8 cellular contexts compared by ENCODE assay signal in the genomic region with DNA sequence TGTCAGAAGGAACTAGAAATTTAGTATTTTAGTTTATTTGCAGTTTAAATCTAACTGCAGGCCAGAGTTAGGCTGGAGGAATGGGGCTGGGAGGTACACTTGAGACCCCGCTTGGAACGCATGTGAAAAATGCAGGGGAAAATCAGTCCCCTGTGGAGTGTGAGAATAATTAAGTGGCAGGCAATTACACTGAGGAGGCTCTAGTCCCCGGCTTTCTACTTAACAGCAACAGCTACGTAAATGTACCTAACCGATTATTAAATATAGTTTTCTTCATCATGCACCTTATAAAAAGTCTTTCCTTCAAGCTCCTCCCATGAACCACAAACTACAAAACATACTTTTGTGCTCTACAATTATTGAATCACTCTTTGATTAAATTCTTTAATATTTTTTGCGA. TPM values are rescaled to one million over a fixed set of nuclear protein-coding genes. Genes with fewer than 3 reads are reported as not detected.
A peak's percentile ranks its signal among the peaks of the same experiment; 100 is the strongest.
DNase-seq lines count a peak whose midpoint lies in the region; ATAC-seq, FAIRE-seq and TF ChIP-seq lines count a peak whose summit lies in the region.

No MANE protein-coding gene starts in this region.

- H3K4me3 ChIP-seq in A549 (peak overlapping the region; percentile 73), GM23338 (peak overlapping the region; percentile 78), fibroblast of the aortic adventitia (ENCODE audit: low read depth, low read length) (peak overlapping the region; percentile 95), pancreas (peak overlapping the region; percentile 57 to 79 (median 68))

- peaks cover 55% of the 10 kb centered on the region for H3K79me2 ChIP-seq in GM23338 (replicated peaks; ENCODE audit: insufficient read depth)

- peak overlapping the region; percentile 99 for H3K27ac Mint-ChIP-seq in GM23338
- H3K27ac Mint-ChIP-seq in T-helper 17 cell, result peak overlapping the region; percentile 97

- peak overlapping the region; percentile 83 to 89 for H3K27ac ChIP-seq in A549
- peak overlapping the region; percentile 97 for H3K27ac ChIP-seq in GM23338 (ENCODE audit: low read depth)
- peak overlapping the region; percentile 92 to 97 (median 94) for H3K27ac ChIP-seq in pancreas

- peak overlapping the region; percentile 82 for H3K4me2 ChIP-seq in A549
- peak overlapping the region; percentile 70 for H3K4me2 ChIP-seq in GM23338

- ATAC-seq in A549, result peak in 1 of 2 experiments; percentile 25; a peak in 1 of 6 replicates
- ATAC-seq in GM23338, result peak; percentile 57
- ATAC-seq in T-helper 17 cell, result peak; percentile 39
- peak; percentile 18 to 50 (median 36) for ATAC-seq in pancreas
- no peak for ATAC-seq in HG03025 (IDR thresholded peaks at IDR 0.05; ENCODE audit: low FRiP score, unreplicated experiment)
- ATAC-seq in HG03108 (IDR thresholded peaks at IDR 0.05; ENCODE audit: unreplicated experiment), result no peak

- H3K36me3 ChIP-seq in GM23338 (ENCODE audit: insufficient read depth), result peaks cover 16% of the 10 kb centered on the region
- H3K36me3 ChIP-seq in pancreas, result no peaks in the 10 kb centered on the region

- 41% methylated on average over 6 of the region's 6 CpGs for WGBS in A549 (ENCODE audit: missing lambda C conversion rate)
- 2 to 4% methylated on average over 6 of the region's 6 CpGs for WGBS in pancreas, 2 donors

- 0 out of 2 replicates have a peak, but pooled peaks cover 9% of the 10 kb centered on the region for H4K20me1 ChIP-seq in GM23338 (replicated peaks; ENCODE audit: insufficient read depth)

- TF ChIP-seq CTCF in A549 (IDR thresholded peaks at IDR 0.05), result no peak
- TF ChIP-seq CTCF in GM23338 (conservative IDR thresholded peaks at IDR 0.05; ENCODE audit: low read depth in 2 of 2), result no peak
- no peak for TF ChIP-seq CTCF in fibroblast of the aortic adventitia (IDR thresholded peaks at IDR 0.05; ENCODE audit: insufficient read depth, low read length)
- no peak for TF ChIP-seq CTCF in pancreas (IDR thresholded peaks at IDR 0.05)

- TF ChIP-seq POLR2A in A549 (IDR thresholded peaks at IDR 0.05; ENCODE audit: low read length), result no peak

- H3K36me3 Mint-ChIP-seq in GM23338 (ENCODE audit: low read depth), result peaks cover 57% of the 10 kb centered on the region
- H3K36me3 Mint-ChIP-seq in T-helper 17 cell (ENCODE audit: low read depth), result peaks cover 11% of the 10 kb centered on the region

- H2AFZ ChIP-seq in GM23338, result no peak overlapping the region

- peak overlapping the region; percentile 97 for H3K4me3 Mint-ChIP-seq in GM23338
- H3K4me3 Mint-ChIP-seq in T-helper 17 cell, result peak overlapping the region; percentile 95

- DNase-seq in A549 (ENCODE audit: low read depth in 1 of 2, low spot score in 1 of 2) (no peak), GM23338 (ENCODE audit: low spot score) (peak; percentile 65), T-helper 17 cell (no peak), fibroblast of the aortic adventitia (ENCODE audit: low read depth) (peak; percentile 9), pancreas (no peak), GDM1 (lab: John Stamatoyannopoulos, UW) (no peak)

- no peak for TF ChIP-seq RAD21 in A549 (conservative IDR thresholded peaks at IDR 0.05 in 1 of 2, IDR thresholded peaks at IDR 0.05 in 1 of 2)

- H3K9me3 ChIP-seq in A549, result peaks cover 11% of the 10 kb centered on the region; the same call in 2 of the 3 replicates
- no peaks in the 10 kb centered on the region for H3K9me3 ChIP-seq in T-helper 17 cell (ENCODE audit: control insufficient read depth, low read length, poor library complexity, severe bottlenecking)
- H3K9me3 ChIP-seq in pancreas, result no peaks in the 10 kb centered on the region

- CTCF ChIA-PET in A549 (lab: Yijun Ruan, JAX), result no interaction called here

- H3F3A ChIP-seq in GM23338 (replicated peaks; ENCODE audit: low read depth), result no peaks in the 10 kb centered on the region

- POLR2A ChIA-PET in A549 (lab: Yijun Ruan, JAX), result interaction anchor here (1.3 to 1.8 kb wide), 2 partner anchors 15 to 187 kb away, joined by 7 to 12 read pairs; a partner anchor contains a TSS

- no peak for TF ChIP-seq EP300 in A549 (IDR thresholded peaks at IDR 0.05)

- H3K4me1 Mint-ChIP-seq in GM23338 (peaks cover 14% of the 10 kb centered on the region), T-helper 17 cell (peaks cover 21% of the 10 kb centered on the region)

- FAIRE-seq in A549 (lab: Jason Lieb, UNC) (no peak), pancreas (lab: Jason Lieb, UNC) (no peak)

- H3K9me2 ChIP-seq in GM23338 (ENCODE audit: insufficient read depth), result no peaks in the 10 kb centered on the region

- H3K4me1 ChIP-seq in A549 (no peaks in the 10 kb centered on the region), GM23338 (ENCODE audit: insufficient read depth) (peaks cover 23% of the 10 kb centered on the region), pancreas (peaks cover 0 to 11% (median 0%) of the 10 kb centered on the region in 3 donors)

- H3K27me3 Mint-ChIP-seq in GM23338 (ENCODE audit: insufficient read depth, low read depth, poor library complexity) (peaks cover 2% of the 10 kb centered on the region), T-helper 17 cell (no peaks in the 10 kb centered on the region)

- intact Hi-C loops in pancreas (cut with DNase I), result no loop called here

- H3K27me3 ChIP-seq in GM23338 (ENCODE audit: insufficient read depth), result no peaks in the 10 kb centered on the region
- H3K27me3 ChIP-seq in pancreas, result no peaks in the 10 kb centered on the region

- H3K9me3 Mint-ChIP-seq in GM23338, result peaks cover 35% of the 10 kb centered on the region

TF ChIP-seq in A549, 52 proteins besides CTCF, POLR2A, EP300 and RAD21 (continues in another document):
- no peak for TF ChIP-seq CHD4 (IDR thresholded peaks at IDR 0.05; ENCODE audit: borderline replicate concordance)
- TF ChIP-seq TFCP2L1 (CRISPR knock-in tag; IDR thresholded peaks at IDR 0.05), result no peak
- TF ChIP-seq EHF (CRISPR knock-in tag; IDR thresholded peaks at IDR 0.05), result no peak
- TF ChIP-seq JUNB (IDR thresholded peaks at IDR 0.05), result no peak
- TF ChIP-seq, protein P1, sequence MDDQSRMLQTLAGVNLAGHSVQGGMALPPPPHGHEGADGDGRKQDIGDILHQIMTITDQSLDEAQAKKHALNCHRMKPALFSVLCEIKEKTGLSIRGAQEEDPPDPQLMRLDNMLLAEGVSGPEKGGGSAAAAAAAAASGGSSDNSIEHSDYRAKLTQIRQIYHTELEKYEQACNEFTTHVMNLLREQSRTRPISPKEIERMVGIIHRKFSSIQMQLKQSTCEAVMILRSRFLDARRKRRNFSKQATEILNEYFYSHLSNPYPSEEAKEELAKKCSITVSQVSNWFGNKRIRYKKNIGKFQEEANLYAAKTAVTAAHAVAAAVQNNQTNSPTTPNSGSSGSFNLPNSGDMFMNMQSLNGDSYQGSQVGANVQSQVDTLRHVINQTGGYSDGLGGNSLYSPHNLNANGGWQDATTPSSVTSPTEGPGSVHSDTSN (IDR thresholded peaks at IDR 0.05), result no peak

TF ChIP-seq in GM23338, 12 proteins besides CTCF, POLR2A, EP300 and RAD21 (continues in another document):
- TF ChIP-seq JUNB (IDR thresholded peaks at IDR 0.05; ENCODE audit: unreplicated experiment) (no peak), ZNF331 (CRISPR knock-in tag; IDR thresholded peaks at IDR 0.05; ENCODE audit: low read depth) (no peak), NANOG (IDR thresholded peaks at IDR 0.05; ENCODE audit: borderline replicate concordance) (no peak), POLR2AphosphoS5 (IDR thresholded peaks at IDR 0.05; ENCODE audit: low read depth) (no peak), STAT1 (IDR thresholded peaks at IDR 0.05; ENCODE audit: unreplicated experiment) (no peak)
- TF ChIP-seq, protein P2, sequence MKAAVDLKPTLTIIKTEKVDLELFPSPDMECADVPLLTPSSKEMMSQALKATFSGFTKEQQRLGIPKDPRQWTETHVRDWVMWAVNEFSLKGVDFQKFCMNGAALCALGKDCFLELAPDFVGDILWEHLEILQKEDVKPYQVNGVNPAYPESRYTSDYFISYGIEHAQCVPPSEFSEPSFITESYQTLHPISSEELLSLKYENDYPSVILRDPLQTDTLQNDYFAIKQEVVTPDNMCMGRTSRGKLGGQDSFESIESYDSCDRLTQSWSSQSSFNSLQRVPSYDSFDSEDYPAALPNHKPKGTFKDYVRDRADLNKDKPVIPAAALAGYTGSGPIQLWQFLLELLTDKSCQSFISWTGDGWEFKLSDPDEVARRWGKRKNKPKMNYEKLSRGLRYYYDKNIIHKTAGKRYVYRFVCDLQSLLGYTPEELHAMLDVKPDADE (IDR thresholded peaks at IDR 0.05), result no peak

RNA-seq across cellular contexts. Expression of a gene that starts 0.8 kb away (rescaled TPM):
- polyA plus RNA-seq in A549 (2011; rRNA removed), result 2.2 and 2.5 TPM in 2 replicates
- polyA plus RNA-seq in A549 (2012; cell fraction: cytosol; rRNA removed), result 0.33 and 0.40 TPM in 2 replicates
- polyA plus RNA-seq in A549 (2012; cell fraction: nucleus; rRNA removed), result 0.61 and 1.4 TPM in 2 replicates
- polyA plus RNA-seq in A549 (2017; fragmentation: RNase III; extraction: RNeasy Plus Mini Kit Qiagen cat#74134 plus additional on column Dnase treatment), result 1.1 to 1.8 TPM (median 1.1 TPM) in 3 replicates
- polyA minus RNA-seq in A549 (2011; rRNA and poly(A)+ RNA removed), result 1.8 and 2.1 TPM in 2 replicates
- 53.2 and 71.9 TPM in 2 replicates for total RNA-seq in GM23338 (2014; rRNA removed; shearing (Covaris generic))
- 15.7 and 15.9 TPM in 2 replicates for polyA plus RNA-seq in GM23338 (2016; fragmentation: Nextera tagmentation; extraction: Ambion mirVana)
- total RNA-seq in T-helper 17 cell, result 10 to 100 TPM; 14.9 to 16.5 TPM
- total RNA-seq in fibroblast of the aortic adventitia (ENCODE audit: low replicate concordance), result 8.8 and 15.9 TPM in 2 replicates
- total RNA-seq in pancreas, result 10 to 100 TPM in 1 of 6 donors, 1 to 10 TPM in 5; 5.1 to 11.7 (median 7.7) TPM
- polyA plus RNA-seq in pancreas, result 1 to 10 TPM; 5.1 to 5.2 TPM

RNA-seq across cellular contexts. Expression of a gene that starts 30.4 kb away (rescaled TPM):
- 1.5 and 2.6 TPM in 2 replicates for polyA plus RNA-seq in A549 (2011; rRNA removed)
- 1.7 and 1.8 TPM in 2 replicates for polyA plus RNA-seq in A549 (2012; cell fraction: cytosol; rRNA removed)
- 1.5 and 3.0 TPM in 2 replicates for polyA plus RNA-seq in A549 (2012; cell fraction: nucleus; rRNA removed)
- polyA plus RNA-seq in A549 (2017; fragmentation: RNase III; extraction: RNeasy Plus Mini Kit Qiagen cat#74134 plus additional on column Dnase treatment), result 1.7 to 2.8 TPM (median 2.4 TPM) in 3 replicates
- polyA minus RNA-seq in A549 (2011; rRNA and poly(A)+ RNA removed), result 0.92 and 0.99 TPM in 2 replicates
- 137 and 138 TPM in 2 replicates for total RNA-seq in GM23338 (2014; rRNA removed; shearing (Covaris generic))
- polyA plus RNA-seq in GM23338 (2016; fragmentation: Nextera tagmentation; extraction: Ambion mirVana), result 138 and 151 TPM in 2 replicates
- 1 to 10 TPM; 7.5 to 7.9 TPM for total RNA-seq in T-helper 17 cell
- 2.9 and 6.4 TPM in 2 replicates for total RNA-seq in fibroblast of the aortic adventitia (ENCODE audit: low replicate concordance)
- 1 to 10 TPM; 1.4 to 5.0 (median 2.5) TPM for total RNA-seq in pancreas
- polyA plus RNA-seq in pancreas, result 1 to 10 TPM; 2.4 to 3.6 TPM

Comparison
In these comparisons a context has a peak if more than half of its experiments do, and no peak if none do; other contexts are left out.
1. ATAC-seq: peak in GM23338 (single experiment), T-helper 17 cell (single experiment) and pancreas (4 of 4); none in HG03025 (single experiment) and HG03108 (single experiment).
2. DNase-seq: peak in GM23338 (single experiment) and fibroblast of the aortic adventitia (single experiment); none in A549 (0 of 2), T-helper 17 cell (0 of 3), pancreas (0 of 6) and GDM1 (single experiment).
3. RNA of a gene that starts 30.4 kb away (total RNA-seq): 137 to 138 TPM in GM23338; 7.5 to 7.9 TPM in T-helper 17 cell, 2.9 to 6.4 TPM in fibroblast of the aortic adventitia and 1.4 to 5.0 TPM in pancreas; every median in the first group is over 10 times any median in the second.
4. Peak in every context shown above with its lines, with median percentiles within 50 percentile points of each other: H3K27ac ChIP-seq and H3K4me3 ChIP-seq.